In genomic region chr5:124659798-124660197, GRCh38 we compare ENCODE assay signal across 11 cellular contexts.
DNase-seq lines count a peak whose midpoint lies in the region; ATAC-seq and TF ChIP-seq lines count a peak whose summit lies in the region.
"Had no signal": no experiment of that assay in that cellular context is flagged by ENCODE, and none has a peak within 500 bp of the region (broad histone marks: within the 10 kb centered on the region; RNA-seq: fewer than 3 reads in every experiment).

No MANE protein-coding gene starts in this region.

- H3K36me3 ChIP-seq in Karpas-422 (ENCODE audit: insufficient read depth, low read length) = no peaks in the 10 kb centered on the region
- no peaks in the 10 kb centered on the region for H3K36me3 ChIP-seq in OCI-LY7 (ENCODE audit: insufficient read depth, low read length)
- no peaks in the 10 kb centered on the region for H3K36me3 ChIP-seq in iPS-20b (ENCODE audit: insufficient read depth, low read depth, low read length)
- H3K36me3 ChIP-seq in stomach = no peaks in the 10 kb centered on the region
- no peaks in the 10 kb centered on the region for H3K36me3 ChIP-seq in CD8-positive, alpha-beta T cell (ENCODE audit: insufficient read depth, low read length)

- H3K4me1 Mint-ChIP-seq in CD8-positive, alpha-beta T cell (ENCODE audit: low read depth) = no peaks in the 10 kb centered on the region

- no peaks in the 10 kb centered on the region for H3K79me2 ChIP-seq in Karpas-422 (ENCODE audit: low read length)
- H3K79me2 ChIP-seq in OCI-LY7 (ENCODE audit: insufficient read depth, low read depth, low read length) = peaks cover 88% of the 10 kb centered on the region

- TF ChIP-seq EP300 in stomach (IDR thresholded peaks at IDR 0.05) = no peak

- TF ChIP-seq CTCF in OCI-LY7 (conservative IDR thresholded peaks at IDR 0.05; ENCODE audit: low read length) (no peak), stomach (IDR thresholded peaks at IDR 0.05) (no peak)
- no peak for TF ChIP-seq CTCF in CD8-positive, alpha-beta T cell (IDR thresholded peaks at IDR 0.05)

- H3K27me3 Mint-ChIP-seq in CD8-positive, alpha-beta T cell (ENCODE audit: low read depth) = peaks cover 27% of the 10 kb centered on the region

- H3K9ac ChIP-seq in Karpas-422 (ENCODE audit: low read length) (peak overlapping the region; percentile 45), iPS-20b (ENCODE audit: low read depth, low read length) (peak overlapping the region; percentile 11; the same call in 1 of the 2 replicates)

- no peaks in the 10 kb centered on the region for H3K36me3 Mint-ChIP-seq in CD8-positive, alpha-beta T cell

- no TSS peak for BruUV-seq in OCI-LY7 (replicated peaks; lab: Mats Ljungman, UMichigan)

- H3K4me2 ChIP-seq in Karpas-422 (ENCODE audit: low read depth, low read length, poor library complexity, severe bottlenecking) = peak overlapping the region; percentile 60
- peak overlapping the region; percentile 55 for H3K4me2 ChIP-seq in OCI-LY7 (ENCODE audit: low read length)

- no peaks in the 10 kb centered on the region for H3K9me3 Mint-ChIP-seq in CD8-positive, alpha-beta T cell
- H3K9me3 Mint-ChIP-seq: activated T-cell treated with anti-CD3 and anti-CD28 coated beads, Interleukin-2, amount 50 U/mL, for 4 hours had no signal

- intact Hi-C loops in OCI-LY7 (cut with micrococcal nuclease; ENCODE audit: unreplicated experiment) (loop anchor here (10.0 kb wide), 1 partner anchor 245 kb away; no protein-coding TSS in a partner anchor), stomach (cut with DNase I; ENCODE audit: low total_unique reads) (no loop called here)
- intact Hi-C loops in CD8-positive, alpha-beta T cell (cut with DNase I, micrococcal nuclease) = no loop called here

- ATAC-seq in HG03280 (IDR thresholded peaks at IDR 0.05; ENCODE audit: unreplicated experiment) (no peak), HG02588 (IDR thresholded peaks at IDR 0.05; ENCODE audit: unreplicated experiment) (no peak)
- no peak for ATAC-seq in CD8-positive, alpha-beta T cell
- ATAC-seq: activated T-cell treated with anti-CD3 and anti-CD28 coated beads, Interleukin-2, amount 50 U/mL, for 4 hours had no signal

- H3K4me3 Mint-ChIP-seq in CD8-positive, alpha-beta T cell = no peak overlapping the region
- H3K4me3 Mint-ChIP-seq: activated T-cell treated with anti-CD3 and anti-CD28 coated beads, Interleukin-2, amount 50 U/mL, for 4 hours had no signal

- H2AFZ ChIP-seq in Karpas-422 (ENCODE audit: low read length) (no peak overlapping the region), OCI-LY7 (ENCODE audit: low read length) (no peak overlapping the region)

- H3K4me1 ChIP-seq in Karpas-422 (ENCODE audit: low read length) (peaks cover 83% of the 10 kb centered on the region), OCI-LY7 (ENCODE audit: insufficient read depth, low read length, poor library complexity, severe bottlenecking) (peaks cover 83% of the 10 kb centered on the region), iPS-20b (ENCODE audit: insufficient read depth, low read length) (peaks cover 80% of the 10 kb centered on the region), stomach (peaks cover 44 to 98% (median 81%) of the 10 kb centered on the region in 4 donors)
- H3K4me1 ChIP-seq in CD8-positive, alpha-beta T cell (ENCODE audit: insufficient read depth, low read length) = no peaks in the 10 kb centered on the region

- CTCF ChIA-PET in OCI-LY7 (lab: Charles Lee; ENCODE audit: unreplicated experiment) = no interaction called here
- CTCF ChIA-PET in CD8-positive, alpha-beta T cell (lab: Charles Lee) = no interaction called here

- POLR2A ChIA-PET in OCI-LY7 (lab: Charles Lee) = interaction anchor here (0.7 to 3.5 kb wide), 13 partner anchors 9 to 347 kb away, joined by 3 to 13 read pairs (median 4); no protein-coding TSS in a partner anchor
- POLR2A ChIA-PET in CD8-positive, alpha-beta T cell (lab: Charles Lee) = no interaction called here

- H3K9me3 ChIP-seq in Karpas-422 (ENCODE audit: low read length) (no peaks in the 10 kb centered on the region), OCI-LY7 (ENCODE audit: low read length) (no peaks in the 10 kb centered on the region), iPS-20b (ENCODE audit: insufficient read depth, low read depth, low read length) (no peaks in the 10 kb centered on the region), stomach (no peaks in the 10 kb centered on the region)
- no peaks in the 10 kb centered on the region for H3K9me3 ChIP-seq in CD8-positive, alpha-beta T cell (ENCODE audit: low read length)

- H3K9me2 ChIP-seq in Karpas-422 (replicated peaks; ENCODE audit: insufficient read depth, low read length) (no peaks in the 10 kb centered on the region), OCI-LY7 (ENCODE audit: insufficient read depth, low read length) (no peaks in the 10 kb centered on the region)

- H3K4me3 ChIP-seq in Karpas-422 (ENCODE audit: low read length) = peak overlapping the region; percentile 40; the same call in 1 of the 2 replicates
- H3K4me3 ChIP-seq in OCI-LY7 (ENCODE audit: low read depth, low read length, poor library complexity, severe bottlenecking) = no peak overlapping the region
- H3K4me3 ChIP-seq in iPS-20b (ENCODE audit: low read length) = peak overlapping the region; percentile 41; the same call in 1 of the 2 replicates
- no peak overlapping the region for H3K4me3 ChIP-seq in stomach
- no peak overlapping the region for H3K4me3 ChIP-seq in CD8-positive, alpha-beta T cell (ENCODE audit: low read depth, low read length)

- DNase-seq in Karpas-422 = no peak
- no peak for DNase-seq in OCI-LY7 (ENCODE audit: low spot score)
- DNase-seq in stomach = no peak
- no peak for DNase-seq in CD8-positive, alpha-beta T cell
- DNase-seq: activated T-cell treated with anti-CD3 and anti-CD28 coated beads, Interleukin-2, amount 50 U/mL, for 4 hours; foreskin melanocyte; HCEC 1CT; NK-92 treated with Interleukin-12 subunit alpha and Interleukin-12 subunit beta, amount 100 ng/mL, for 24 hours had no signal

- no peak overlapping the region for H3K27ac Mint-ChIP-seq in CD8-positive, alpha-beta T cell

- WGBS in stomach, 5 donors = 43 to 67% (median 56%) methylated on average over 4 of the region's 4 CpGs

- H3K27me3 ChIP-seq in Karpas-422 (ENCODE audit: low read length) = no peaks in the 10 kb centered on the region
- H3K27me3 ChIP-seq in iPS-20b (ENCODE audit: insufficient read depth, low read length) = no peaks in the 10 kb centered on the region
- no peaks in the 10 kb centered on the region for H3K27me3 ChIP-seq in stomach
- H3K27me3 ChIP-seq in CD8-positive, alpha-beta T cell (ENCODE audit: insufficient read depth, low read length) = peaks cover 3% of the 10 kb centered on the region

- no peaks in the 10 kb centered on the region for H4K20me1 ChIP-seq in Karpas-422 (ENCODE audit: insufficient read depth, low read depth, low read length)
- H4K20me1 ChIP-seq in OCI-LY7 (ENCODE audit: insufficient read depth, low read length) = no peaks in the 10 kb centered on the region

- no peak for TF ChIP-seq POLR2A in stomach (IDR thresholded peaks at IDR 0.05)

- H3K27ac ChIP-seq in Karpas-422 (ENCODE audit: low read length) = peak overlapping the region; percentile 65
- H3K27ac ChIP-seq in OCI-LY7 (ENCODE audit: low read depth, low read length, poor library complexity, severe bottlenecking) = peak overlapping the region; percentile 0
- H3K27ac ChIP-seq in iPS-20b (ENCODE audit: low read length) = no peak overlapping the region
- peak overlapping the region in 3 of 5 donors; percentile 45 to 78 (median 72) for H3K27ac ChIP-seq in stomach
- H3K27ac ChIP-seq in CD8-positive, alpha-beta T cell (ENCODE audit: low read depth, low read length) = no peak overlapping the region

Comparison
In these comparisons a context has a peak if more than half of its experiments do, and no peak if none do; other contexts are left out.
1. H3K27ac ChIP-seq: peak in Karpas-422 (single experiment), OCI-LY7 (single experiment) and stomach (3 of 5); none in iPS-20b (single experiment) and CD8-positive, alpha-beta T cell (single experiment).
2. H3K4me3 ChIP-seq: peak in Karpas-422 (single experiment) and iPS-20b (single experiment); none in OCI-LY7 (single experiment), stomach (0 of 4) and CD8-positive, alpha-beta T cell (single experiment).